In genomic region chr18:55964171-55964570, GRCh38 we compare ENCODE assay signal across 42 cellular contexts.
"Had no signal": no experiment of that assay in that cellular context is flagged by ENCODE, and none has a peak within 500 bp of the region (broad histone marks: within the 10 kb centered on the region; RNA-seq: fewer than 3 reads in every experiment).

No MANE protein-coding gene starts in this region.

- H3K36me3 Mint-ChIP-seq: activated CD4-positive, alpha-beta memory T cell treated with anti-CD3 and anti-CD28 coated beads for 36 hours; activated naive CD4-positive, alpha-beta T cell treated with anti-CD3 and anti-CD28 coated beads, Interleukin-2, amount 50 U/mL, for 72 hours; activated naive CD8-positive, alpha-beta T cell treated with anti-CD3 and anti-CD28 coated beads for 36 hours; WTC11 had no signal

- H3K4me3 Mint-ChIP-seq: activated CD4-positive, alpha-beta memory T cell treated with anti-CD3 and anti-CD28 coated beads for 36 hours; activated CD4-positive, alpha-beta T cell treated with anti-CD3 and anti-CD28 coated beads, Interleukin-2, amount 10 ng/mL, durations not matched to agents 24 days and 14 days; activated CD8-positive, alpha-beta T cell treated with anti-CD3 and anti-CD28 coated beads for 36 hours; activated naive CD4-positive, alpha-beta T cell treated with anti-CD3 and anti-CD28 coated beads for 36 hours; activated naive CD8-positive, alpha-beta T cell treated with anti-CD3 and anti-CD28 coated beads for 36 hours; activated T-cell treated with anti-CD3 and anti-CD28 coated beads, Interleukin-2, amount 50 U/mL, for 4 hours; activated T-cell treated with anti-CD3 and anti-CD28 coated beads, Interleukin-2, amount 50 U/mL, for 72 hours; activated T-helper 1 cell treated with anti-CD3 and anti-CD28 coated beads, Interleukin-12 subunit alpha, Interleukin-12 subunit beta, Interleukin-2, Interleukin-4 antibody, amounts not matched to agents 30 ng/mL and 10 ng/mL and 1 ng/mL, durations not matched to agents 14 hours and 24 hours and 36 hours; activated T-helper 17 cell treated with anti-CD3 and anti-CD28 coated beads, Interleukin-2, amount 50 U/mL, for 72 hours; central memory CD8-positive, alpha-beta T cell; T-helper 1 cell treated with Interleukin-12 subunit alpha and Interleukin-12 subunit beta and Interleukin-4 antibody, amounts not matched to agents 30 μg/mL and 1 μg/mL, for 36 hours; T-helper 2 cell treated with Interferon-gamma antibody and Interleukin-4, amounts not matched to agents 5 μg/mL and 100 μg/mL, for 36 hours; WTC11 had no signal

- FAIRE-seq: bronchial epithelial cell, TTC549 had no signal

- DNase-seq: activated CD4-positive, alpha-beta memory T cell treated with anti-CD3 and anti-CD28 coated beads for 36 hours; activated CD4-positive, alpha-beta T cell treated with anti-CD3 and anti-CD28 coated beads for 1 hour; activated CD4-positive, alpha-beta T cell treated with anti-CD3 and anti-CD28 coated beads for 4 hours; activated CD4-positive, alpha-beta T cell treated with anti-CD3 and anti-CD28 coated beads, Interleukin-2, amount 10 ng/mL, durations not matched to agents 24 days and 14 days; activated CD4-positive, alpha-beta T cell treated with anti-CD3 and anti-CD28 coated beads, Interleukin-2, amount 50 U/mL, for 1 hour; activated CD4-positive, alpha-beta T cell treated with anti-CD3 and anti-CD28 coated beads, Interleukin-2, amount 50 U/mL, for 4 hours; activated CD4-positive, CD25-positive, alpha-beta regulatory T cell; activated CD8-positive, alpha-beta memory T cell treated with anti-CD3 and anti-CD28 coated beads, Interleukin-2, amount 50 U/mL, for 4 hours; activated CD8-positive, alpha-beta T cell treated with anti-CD3 and anti-CD28 coated beads for 36 hours; activated effector memory CD4-positive, alpha-beta T cell treated with anti-CD3 and anti-CD28 coated beads, Interleukin-2, amount 50 U/mL, for 16 hours; activated gamma-delta T cell treated with Interleukin-2 at 50 U/mL for 16 hours; activated naive CD4-positive, alpha-beta T cell; activated naive CD4-positive, alpha-beta T cell treated with anti-CD3 and anti-CD28 coated beads for 36 hours; activated naive CD4-positive, alpha-beta T cell treated with anti-CD3 and anti-CD28 coated beads, Interleukin-2, amount 50 U/mL, for 16 hours; activated naive CD8-positive, alpha-beta T cell treated with anti-CD3 and anti-CD28 coated beads for 36 hours; activated T-cell treated with anti-CD3 and anti-CD28 coated beads for 4 hours; activated T-cell treated with anti-CD3 and anti-CD28 coated beads, Interleukin-2, amount 50 U/mL, for 1 hour; activated T-cell treated with anti-CD3 and anti-CD28 coated beads, Interleukin-2, amount 50 U/mL, for 4 hours; activated T-cell treated with anti-CD3 and anti-CD28 coated beads, Interleukin-2, amount 50 U/mL, for 72 hours; adrenal gland; amniotic stem cell; aorta; body of pancreas; brain microvascular endothelial cell; caudate nucleus; cerebellar nuclear complex; SW 1271; T-helper 1 cell; T-helper 2 cell; T-helper 9 cell; WERI-Rb-1 had no signal

- H3K4me1 ChIP-seq: adrenal gland, body of pancreas had no signal

- H3K9me3 Mint-ChIP-seq: activated CD4-positive, alpha-beta T cell treated with anti-CD3 and anti-CD28 coated beads, Interleukin-2, amount 10 ng/mL, durations not matched to agents 24 days and 14 days; activated CD8-positive, alpha-beta T cell treated with anti-CD3 and anti-CD28 coated beads for 36 hours; activated naive CD4-positive, alpha-beta T cell treated with anti-CD3 and anti-CD28 coated beads for 36 hours; activated naive CD8-positive, alpha-beta T cell treated with anti-CD3 and anti-CD28 coated beads for 36 hours; activated T-helper 1 cell treated with anti-CD3 and anti-CD28 coated beads, Interleukin-12 subunit alpha, Interleukin-12 subunit beta, Interleukin-2, Interleukin-4 antibody, amounts not matched to agents 30 ng/mL and 10 ng/mL and 1 ng/mL, durations not matched to agents 14 hours and 24 hours and 36 hours; T-helper 1 cell treated with Interleukin-12 subunit alpha and Interleukin-12 subunit beta and Interleukin-4 antibody, amounts not matched to agents 30 μg/mL and 1 μg/mL, for 36 hours; T-helper 2 cell treated with Interferon-gamma antibody and Interleukin-4, amounts not matched to agents 5 μg/mL and 100 μg/mL, for 36 hours; WTC11 had no signal

- H3K27ac ChIP-seq: adrenal gland, body of pancreas, brain microvascular endothelial cell, cardiac muscle cell, WERI-Rb-1 had no signal

- H3K4me3 ChIP-seq: adrenal gland, body of pancreas, cardiac muscle cell had no signal

- H3K4me1 Mint-ChIP-seq: activated CD4-positive, alpha-beta T cell treated with anti-CD3 and anti-CD28 coated beads, Interleukin-2, amount 10 ng/mL, durations not matched to agents 24 days and 14 days; activated naive CD8-positive, alpha-beta T cell treated with anti-CD3 and anti-CD28 coated beads for 36 hours; activated T-helper 17 cell treated with anti-CD3 and anti-CD28 coated beads, Interleukin-2, amount 50 U/mL, for 72 hours; central memory CD8-positive, alpha-beta T cell had no signal

- H3K36me3 ChIP-seq: adrenal gland, brain microvascular endothelial cell, cardiac muscle cell, WERI-Rb-1 had no signal

- H3K27ac Mint-ChIP-seq: activated CD4-positive, alpha-beta memory T cell treated with anti-CD3 and anti-CD28 coated beads for 36 hours; activated CD4-positive, alpha-beta T cell treated with anti-CD3 and anti-CD28 coated beads, Interleukin-2, amount 10 ng/mL, durations not matched to agents 24 days and 14 days; activated CD8-positive, alpha-beta T cell treated with anti-CD3 and anti-CD28 coated beads for 36 hours; activated naive CD4-positive, alpha-beta T cell treated with anti-CD3 and anti-CD28 coated beads for 36 hours; activated naive CD4-positive, alpha-beta T cell treated with anti-CD3 and anti-CD28 coated beads, Interleukin-2, amount 50 U/mL, for 72 hours; activated naive CD8-positive, alpha-beta T cell treated with anti-CD3 and anti-CD28 coated beads for 36 hours; activated T-cell treated with anti-CD3 and anti-CD28 coated beads, Interleukin-2, amount 50 U/mL, for 72 hours; activated T-helper 1 cell treated with anti-CD3 and anti-CD28 coated beads, Interleukin-12 subunit alpha, Interleukin-12 subunit beta, Interleukin-2, Interleukin-4 antibody, amounts not matched to agents 30 ng/mL and 10 ng/mL and 1 ng/mL, durations not matched to agents 14 hours and 24 hours and 36 hours; activated T-helper 17 cell treated with anti-CD3 and anti-CD28 coated beads, Interleukin-2, amount 50 U/mL, for 72 hours; T-helper 1 cell treated with Interleukin-12 subunit alpha and Interleukin-12 subunit beta and Interleukin-4 antibody, amounts not matched to agents 30 μg/mL and 1 μg/mL, for 36 hours; T-helper 2 cell treated with Interferon-gamma antibody and Interleukin-4, amounts not matched to agents 5 μg/mL and 100 μg/mL, for 36 hours; WTC11 had no signal

- H3K27me3 Mint-ChIP-seq: activated CD4-positive, alpha-beta memory T cell treated with anti-CD3 and anti-CD28 coated beads for 36 hours; activated CD4-positive, alpha-beta T cell treated with anti-CD3 and anti-CD28 coated beads, Interleukin-2, amount 10 ng/mL, durations not matched to agents 24 days and 14 days; activated CD8-positive, alpha-beta T cell treated with anti-CD3 and anti-CD28 coated beads for 36 hours; activated naive CD8-positive, alpha-beta T cell treated with anti-CD3 and anti-CD28 coated beads for 36 hours; activated T-helper 17 cell treated with anti-CD3 and anti-CD28 coated beads, Interleukin-2, amount 50 U/mL, for 72 hours; central memory CD8-positive, alpha-beta T cell had no signal

- ATAC-seq: activated CD4-positive, CD25-positive, alpha-beta regulatory T cell treated with anti-CD3 and anti-CD28 coated beads, Interleukin-2, amount 50 U/mL, for 24 hours; activated CD8-positive, alpha-beta T cell treated with anti-CD3 and anti-CD28 coated beads for 36 hours; activated naive CD4-positive, alpha-beta T cell treated with anti-CD3 and anti-CD28 coated beads, Interleukin-2, amount 50 U/mL, for 72 hours; activated T-cell treated with anti-CD3 and anti-CD28 coated beads, Interleukin-2, amount 50 U/mL, for 4 hours; activated T-cell treated with anti-CD3 and anti-CD28 coated beads, Interleukin-2, amount 50 U/mL, for 72 hours; activated T-helper 17 cell treated with anti-CD3 and anti-CD28 coated beads, Interleukin-2, amount 50 U/mL, for 72 hours; body of pancreas; WTC11 had no signal

- H3K9me3 ChIP-seq: adrenal gland, body of pancreas had no signal

- H3K27me3 ChIP-seq: adrenal gland, body of pancreas, brain microvascular endothelial cell, cardiac muscle cell had no signal
